Comparison of ENCODE assay signal across 1 cellular context in the genomic region with DNA sequence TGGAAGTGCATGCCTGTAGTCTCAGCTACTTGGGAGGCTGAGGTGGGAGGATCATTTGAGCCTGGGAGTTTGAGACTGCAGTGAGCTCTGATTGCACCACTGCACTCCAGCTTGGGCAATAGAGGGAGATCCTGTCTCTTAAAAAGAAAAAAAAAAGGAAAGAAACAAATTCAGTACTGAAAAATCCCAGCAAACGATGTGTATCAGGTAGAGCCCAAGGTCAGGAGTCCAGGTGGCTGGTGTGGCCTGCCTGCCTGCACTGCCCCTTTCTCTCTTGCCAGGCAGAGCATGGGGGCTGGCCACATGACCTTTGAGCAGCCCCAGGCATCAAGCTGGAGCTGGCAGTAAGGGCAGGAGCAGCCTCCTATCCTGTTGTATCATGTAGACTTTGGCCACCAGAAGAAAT.
TF ChIP-seq lines count a peak whose summit lies in the region.

No MANE protein-coding gene starts in this region.

TF ChIP-seq in HepG2, 621 proteins besides CTCF, POLR2A, EP300 and RAD21 (continued from another document and continues in another):
- TF ChIP-seq GABPA (IDR thresholded peaks at IDR 0.05; ENCODE audit: low read depth, low read length), result no peak
- no peak for TF ChIP-seq GABPA (CRISPR knock-in tag; IDR thresholded peaks at IDR 0.05; ENCODE audit: low read depth)
- no peak for TF ChIP-seq ZC3H4 (CRISPR knock-in tag; IDR thresholded peaks at IDR 0.05; ENCODE audit: borderline replicate concordance)
- TF ChIP-seq ERF (CRISPR knock-in tag; IDR thresholded peaks at IDR 0.05), result no peak
- no peak for TF ChIP-seq ZNF33B (CRISPR knock-in tag; IDR thresholded peaks at IDR 0.05)
- no peak for TF ChIP-seq SALL2 (CRISPR knock-in tag; IDR thresholded peaks at IDR 0.05)
- no peak for TF ChIP-seq SOX13 (IDR thresholded peaks at IDR 0.05)
- no peak for TF ChIP-seq SOX13 (CRISPR knock-in tag; conservative IDR thresholded peaks at IDR 0.05 in 1 of 2, IDR thresholded peaks at IDR 0.05 in 1 of 2)
- no peak for TF ChIP-seq SRSF9 (IDR thresholded peaks at IDR 0.05; ENCODE audit: borderline replicate concordance, insufficient read depth, low read depth, low read length, poor library complexity, severe bottlenecking)
- peak; percentile 99 for TF ChIP-seq ZNF770 (CRISPR knock-in tag; IDR thresholded peaks at IDR 0.05)
- 0 out of 2 replicates have a peak, but pooled peaks have one; percentile 22 for TF ChIP-seq THAP11 (CRISPR knock-in tag; IDR thresholded peaks at IDR 0.05)
- TF ChIP-seq, protein P1, sequence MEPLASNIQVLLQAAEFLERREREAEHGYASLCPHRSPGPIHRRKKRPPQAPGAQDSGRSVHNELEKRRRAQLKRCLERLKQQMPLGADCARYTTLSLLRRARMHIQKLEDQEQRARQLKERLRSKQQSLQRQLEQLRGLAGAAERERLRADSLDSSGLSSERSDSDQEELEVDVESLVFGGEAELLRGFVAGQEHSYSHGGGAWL (CRISPR knock-in tag; IDR thresholded peaks at IDR 0.05), result no peak
- no peak for TF ChIP-seq KDM3A (CRISPR knock-in tag; IDR thresholded peaks at IDR 0.05; ENCODE audit: low read depth)
- no peak; the same call in 1 of the 2 replicates for TF ChIP-seq MTA1 (CRISPR knock-in tag; IDR thresholded peaks at IDR 0.05; ENCODE audit: borderline replicate concordance)
- no peak for TF ChIP-seq NBN (conservative IDR thresholded peaks at IDR 0.05)
- TF ChIP-seq ZNF432 (CRISPR knock-in tag; IDR thresholded peaks at IDR 0.05; ENCODE audit: borderline replicate concordance), result no peak
- no peak for TF ChIP-seq ARNT (IDR thresholded peaks at IDR 0.05)
- TF ChIP-seq, protein P2, sequence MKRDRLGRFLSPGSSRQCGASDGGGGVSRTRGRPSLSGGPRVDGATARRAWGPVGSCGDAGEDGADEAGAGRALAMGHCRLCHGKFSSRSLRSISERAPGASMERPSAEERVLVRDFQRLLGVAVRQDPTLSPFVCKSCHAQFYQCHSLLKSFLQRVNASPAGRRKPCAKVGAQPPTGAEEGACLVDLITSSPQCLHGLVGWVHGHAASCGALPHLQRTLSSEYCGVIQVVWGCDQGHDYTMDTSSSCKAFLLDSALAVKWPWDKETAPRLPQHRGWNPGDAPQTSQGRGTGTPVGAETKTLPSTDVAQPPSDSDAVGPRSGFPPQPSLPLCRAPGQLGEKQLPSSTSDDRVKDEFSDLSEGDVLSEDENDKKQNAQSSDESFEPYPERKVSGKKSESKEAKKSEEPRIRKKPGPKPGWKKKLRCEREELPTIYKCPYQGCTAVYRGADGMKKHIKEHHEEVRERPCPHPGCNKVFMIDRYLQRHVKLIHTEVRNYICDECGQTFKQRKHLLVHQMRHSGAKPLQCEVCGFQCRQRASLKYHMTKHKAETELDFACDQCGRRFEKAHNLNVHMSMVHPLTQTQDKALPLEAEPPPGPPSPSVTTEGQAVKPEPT (CRISPR knock-in tag; IDR thresholded peaks at IDR 0.05; ENCODE audit: low read depth), result no peak
- no peak for TF ChIP-seq ZNF101 (CRISPR knock-in tag; IDR thresholded peaks at IDR 0.05; ENCODE audit: borderline replicate concordance, low read depth)
- TF ChIP-seq DR1 (CRISPR knock-in tag; IDR thresholded peaks at IDR 0.05), result no peak
- 0 out of 2 replicates have a peak, but pooled peaks have one; percentile 19 for TF ChIP-seq HMGXB3 (CRISPR knock-in tag; IDR thresholded peaks at IDR 0.05; ENCODE audit: borderline replicate concordance)
- TF ChIP-seq IRF2 (CRISPR knock-in tag; IDR thresholded peaks at IDR 0.05), result no peak
- TF ChIP-seq, protein P3, sequence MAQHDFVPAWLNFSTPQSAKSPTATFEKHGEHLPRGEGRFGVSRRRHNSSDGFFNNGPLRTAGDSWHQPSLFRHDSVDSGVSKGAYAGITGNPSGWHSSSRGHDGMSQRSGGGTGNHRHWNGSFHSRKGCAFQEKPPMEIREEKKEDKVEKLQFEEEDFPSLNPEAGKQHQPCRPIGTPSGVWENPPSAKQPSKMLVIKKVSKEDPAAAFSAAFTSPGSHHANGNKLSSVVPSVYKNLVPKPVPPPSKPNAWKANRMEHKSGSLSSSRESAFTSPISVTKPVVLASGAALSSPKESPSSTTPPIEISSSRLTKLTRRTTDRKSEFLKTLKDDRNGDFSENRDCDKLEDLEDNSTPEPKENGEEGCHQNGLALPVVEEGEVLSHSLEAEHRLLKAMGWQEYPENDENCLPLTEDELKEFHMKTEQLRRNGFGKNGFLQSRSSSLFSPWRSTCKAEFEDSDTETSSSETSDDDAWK (CRISPR knock-in tag; IDR thresholded peaks at IDR 0.05), result no peak
- no peak for TF ChIP-seq ZNF761 (CRISPR knock-in tag; conservative IDR thresholded peaks at IDR 0.05)
- no peak for TF ChIP-seq ZNF326 (CRISPR knock-in tag; IDR thresholded peaks at IDR 0.05; ENCODE audit: borderline replicate concordance)
- TF ChIP-seq GTF2F1 (IDR thresholded peaks at IDR 0.05; ENCODE audit: low read length), result no peak
- TF ChIP-seq ZNF121 (CRISPR knock-in tag; IDR thresholded peaks at IDR 0.05), result peak; percentile 90
- TF ChIP-seq ZNF496 (CRISPR knock-in tag; IDR thresholded peaks at IDR 0.05; ENCODE audit: insufficient replicate concordance), result no peak
- TF ChIP-seq, protein P4, sequence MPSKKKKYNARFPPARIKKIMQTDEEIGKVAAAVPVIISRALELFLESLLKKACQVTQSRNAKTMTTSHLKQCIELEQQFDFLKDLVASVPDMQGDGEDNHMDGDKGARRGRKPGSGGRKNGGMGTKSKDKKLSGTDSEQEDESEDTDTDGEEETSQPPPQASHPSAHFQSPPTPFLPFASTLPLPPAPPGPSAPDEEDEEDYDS (CRISPR knock-in tag; IDR thresholded peaks at IDR 0.05), result no peak
- TF ChIP-seq NFE2 (CRISPR knock-in tag; IDR thresholded peaks at IDR 0.05), result no peak
- TF ChIP-seq CENPX (CRISPR knock-in tag; IDR thresholded peaks at IDR 0.05), result no peak
- TF ChIP-seq SSRP1 (CRISPR knock-in tag; IDR thresholded peaks at IDR 0.05), result no peak
- TF ChIP-seq SIN3B (IDR thresholded peaks at IDR 0.05; ENCODE audit: low read length), result no peak
- no peak for TF ChIP-seq ZSCAN9 (CRISPR knock-in tag; IDR thresholded peaks at IDR 0.05; ENCODE audit: borderline replicate concordance)
- TF ChIP-seq IKZF5 (CRISPR knock-in tag; IDR thresholded peaks at IDR 0.05), result no peak; the same call in 1 of the 2 replicates
- TF ChIP-seq SATB2 (CRISPR knock-in tag; IDR thresholded peaks at IDR 0.05), result no peak
- TF ChIP-seq JDP2 (CRISPR knock-in tag; IDR thresholded peaks at IDR 0.05; ENCODE audit: borderline replicate concordance), result no peak
- peak; percentile 83; the same call in 1 of the 2 replicates for TF ChIP-seq ZNF3 (CRISPR knock-in tag; IDR thresholded peaks at IDR 0.05)
- TF ChIP-seq, protein P5, sequence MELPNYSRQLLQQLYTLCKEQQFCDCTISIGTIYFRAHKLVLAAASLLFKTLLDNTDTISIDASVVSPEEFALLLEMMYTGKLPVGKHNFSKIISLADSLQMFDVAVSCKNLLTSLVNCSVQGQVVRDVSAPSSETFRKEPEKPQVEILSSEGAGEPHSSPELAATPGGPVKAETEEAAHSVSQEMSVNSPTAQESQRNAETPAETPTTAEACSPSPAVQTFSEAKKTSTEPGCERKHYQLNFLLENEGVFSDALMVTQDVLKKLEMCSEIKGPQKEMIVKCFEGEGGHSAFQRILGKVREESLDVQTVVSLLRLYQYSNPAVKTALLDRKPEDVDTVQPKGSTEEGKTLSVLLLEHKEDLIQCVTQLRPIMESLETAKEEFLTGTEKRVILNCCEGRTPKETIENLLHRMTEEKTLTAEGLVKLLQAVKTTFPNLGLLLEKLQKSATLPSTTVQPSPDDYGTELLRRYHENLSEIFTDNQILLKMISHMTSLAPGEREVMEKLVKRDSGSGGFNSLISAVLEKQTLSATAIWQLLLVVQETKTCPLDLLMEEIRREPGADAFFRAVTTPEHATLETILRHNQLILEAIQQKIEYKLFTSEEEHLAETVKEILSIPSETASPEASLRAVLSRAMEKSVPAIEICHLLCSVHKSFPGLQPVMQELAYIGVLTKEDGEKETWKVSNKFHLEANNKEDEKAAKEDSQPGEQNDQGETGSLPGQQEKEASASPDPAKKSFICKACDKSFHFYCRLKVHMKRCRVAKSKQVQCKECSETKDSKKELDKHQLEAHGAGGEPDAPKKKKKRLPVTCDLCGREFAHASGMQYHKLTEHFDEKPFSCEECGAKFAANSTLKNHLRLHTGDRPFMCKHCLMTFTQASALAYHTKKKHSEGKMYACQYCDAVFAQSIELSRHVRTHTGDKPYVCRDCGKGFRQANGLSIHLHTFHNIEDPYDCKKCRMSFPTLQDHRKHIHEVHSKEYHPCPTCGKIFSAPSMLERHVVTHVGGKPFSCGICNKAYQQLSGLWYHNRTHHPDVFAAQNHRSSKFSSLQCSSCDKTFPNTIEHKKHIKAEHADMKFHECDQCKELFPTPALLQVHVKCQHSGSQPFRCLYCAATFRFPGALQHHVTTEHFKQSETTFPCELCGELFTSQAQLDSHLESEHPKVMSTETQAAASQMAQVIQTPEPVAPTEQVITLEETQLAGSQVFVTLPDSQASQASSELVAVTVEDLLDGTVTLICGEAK (IDR thresholded peaks at IDR 0.05), result no peak
- TF ChIP-seq, protein P5 (CRISPR knock-in tag; IDR thresholded peaks at IDR 0.05), result no peak
- TF ChIP-seq EZH2 (conservative IDR thresholded peaks at IDR 0.05; ENCODE audit: low read depth, low read length), result no peak
- no peak for TF ChIP-seq SP2 (CRISPR knock-in tag; IDR thresholded peaks at IDR 0.05)
- no peak for TF ChIP-seq BORCS8-MEF2B (CRISPR knock-in tag; IDR thresholded peaks at IDR 0.05)
- TF ChIP-seq KDM6A (CRISPR knock-in tag; IDR thresholded peaks at IDR 0.05; ENCODE audit: low read depth), result no peak
